In the genomic region with DNA sequence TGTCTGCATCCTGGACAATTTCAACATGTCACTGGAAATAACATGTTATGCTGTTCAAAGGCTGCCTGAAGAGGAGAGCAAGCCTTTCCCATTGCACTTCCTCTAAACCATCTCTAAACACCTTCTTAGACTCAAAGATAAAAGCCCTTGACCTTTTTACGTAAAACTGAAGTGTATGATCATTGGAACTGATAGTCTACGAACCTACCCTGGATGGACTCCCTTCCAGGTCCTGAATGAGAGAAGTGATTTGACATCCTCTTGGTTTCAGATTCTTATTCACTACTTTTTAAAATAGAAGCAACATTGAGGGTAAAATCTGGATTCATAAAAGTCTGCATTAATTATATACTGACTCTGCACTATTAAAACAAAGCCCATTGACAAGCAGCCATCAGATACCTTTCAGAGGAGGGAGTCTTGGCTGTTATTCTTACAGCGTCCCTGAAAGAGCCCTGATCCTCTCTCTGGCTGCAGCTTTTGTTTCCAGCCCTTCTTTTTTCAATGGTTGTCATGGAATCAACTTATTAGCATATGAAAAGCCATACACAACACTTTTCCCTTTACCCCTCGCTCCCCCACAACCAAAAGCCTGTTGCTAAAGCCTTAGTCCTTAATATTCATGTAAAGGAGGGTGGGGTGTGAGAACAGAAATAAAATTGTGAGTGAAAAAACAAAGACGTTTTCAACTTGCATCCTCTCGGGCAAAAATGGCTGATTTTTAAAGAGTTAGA, we compare ENCODE assay signal across 21 cellular contexts.
DNase-seq lines count a peak whose midpoint lies in the region; ATAC-seq and TF ChIP-seq lines count a peak whose summit lies in the region.
"Had no signal": no experiment of that assay in that cellular context is flagged by ENCODE, and none has a peak within 500 bp of the region (broad histone marks: within the 10 kb centered on the region; RNA-seq: fewer than 3 reads in every experiment).

No MANE protein-coding gene starts in this region.

- no peaks in the 10 kb centered on the region for H3K9me3 ChIP-seq in cardiac muscle cell (ENCODE audit: low read depth)
- H3K9me3 ChIP-seq in right atrium auricular region: no peaks in the 10 kb centered on the region
- H3K9me3 ChIP-seq in SK-N-MC (ENCODE audit: low read depth, low read length): no peaks in the 10 kb centered on the region
- H3K9me3 ChIP-seq: Caco-2, thoracic aorta had no signal

- H3K4me1 Mint-ChIP-seq in activated naive CD8-positive, alpha-beta T cell treated with anti-CD3 and anti-CD28 coated beads, Interleukin-2, amount 50 U/mL, for 24 hours: no peaks in the 10 kb centered on the region
- H3K4me1 Mint-ChIP-seq: activated CD4-positive, alpha-beta T cell treated with anti-CD3 and anti-CD28 coated beads, Interleukin-2, amount 10 ng/mL, durations not matched to agents 24 days and 14 days; T-helper 17 cell had no signal

- DNase-seq in cardiac muscle cell (ENCODE audit: low read depth in 1 of 2, low spot score in 1 of 2): peak in 1 of 2 donors; percentile 75
- no peak for DNase-seq in right atrium auricular region (ENCODE audit: low spot score)
- DNase-seq in SK-N-MC (ENCODE audit: low read depth, low spot score): peak; percentile 12
- DNase-seq in inferior parietal cortex (ENCODE audit: extremely low spot score): peak; percentile 39
- DNase-seq in GM03348 (ENCODE audit: low spot score): no peak
- no peak for DNase-seq in SKM-1 (lab: John Stamatoyannopoulos, UW; ENCODE audit: unreplicated experiment)
- DNase-seq in activated naive CD8-positive, alpha-beta T cell treated with anti-CD3 and anti-CD28 coated beads, Interleukin-2, amount 50 U/mL, for 24 hours: no peak
- DNase-seq: activated CD4-positive, alpha-beta T cell treated with anti-CD3 and anti-CD28 coated beads, Interleukin-2, amount 10 ng/mL, durations not matched to agents 24 days and 14 days; activated T-cell treated with anti-CD3 and anti-CD28 coated beads, Interleukin-2, amount 50 U/mL, for 4 hours; Caco-2; effector CD8-positive, alpha-beta T cell; kidney glomerular epithelial cell; naive B cell; NCI-H2171; small intestine; T-helper 17 cell had no signal

- peak overlapping the region; percentile 1 for H3K9ac ChIP-seq in SK-N-MC (ENCODE audit: insufficient read length)

- ATAC-seq in HG02798 (IDR thresholded peaks at IDR 0.05; ENCODE audit: poor library complexity, unreplicated experiment): no peak
- no peak for ATAC-seq in activated naive CD8-positive, alpha-beta T cell treated with anti-CD3 and anti-CD28 coated beads, Interleukin-2, amount 50 U/mL, for 24 hours
- ATAC-seq: activated T-cell treated with anti-CD3 and anti-CD28 coated beads, Interleukin-2, amount 50 U/mL, for 4 hours; K562; Panc1; T-helper 17 cell had no signal

- H3K36me3 ChIP-seq in cardiac muscle cell (no peaks in the 10 kb centered on the region), right atrium auricular region (no peaks in the 10 kb centered on the region), SK-N-MC (ENCODE audit: insufficient read depth, low read length) (no peaks in the 10 kb centered on the region)
- H3K36me3 ChIP-seq: thoracic aorta had no signal

- H3K27me3 ChIP-seq in cardiac muscle cell: peaks cover 3% of the 10 kb centered on the region
- H3K27me3 ChIP-seq in right atrium auricular region: no peaks in the 10 kb centered on the region
- H3K27me3 ChIP-seq: foreskin keratinocyte had no signal

- no peaks in the 10 kb centered on the region for H3K27me3 Mint-ChIP-seq in activated naive CD8-positive, alpha-beta T cell treated with anti-CD3 and anti-CD28 coated beads, Interleukin-2, amount 50 U/mL, for 24 hours
- H3K27me3 Mint-ChIP-seq: activated CD4-positive, alpha-beta T cell treated with anti-CD3 and anti-CD28 coated beads, Interleukin-2, amount 10 ng/mL, durations not matched to agents 24 days and 14 days had no signal

- H3K4me3 ChIP-seq in cardiac muscle cell (peak overlapping the region; percentile 0), right atrium auricular region (no peak overlapping the region), SK-N-MC (peak overlapping the region; percentile 66)
- H3K4me3 ChIP-seq: K562, thoracic aorta had no signal

- no peak overlapping the region for H3K4me3 Mint-ChIP-seq in activated naive CD8-positive, alpha-beta T cell treated with anti-CD3 and anti-CD28 coated beads, Interleukin-2, amount 50 U/mL, for 24 hours
- H3K4me3 Mint-ChIP-seq: activated CD4-positive, alpha-beta T cell treated with anti-CD3 and anti-CD28 coated beads, Interleukin-2, amount 10 ng/mL, durations not matched to agents 24 days and 14 days; activated T-cell treated with anti-CD3 and anti-CD28 coated beads, Interleukin-2, amount 50 U/mL, for 4 hours; naive B cell; T-helper 17 cell had no signal

- H3K9me3 Mint-ChIP-seq in activated naive CD8-positive, alpha-beta T cell treated with anti-CD3 and anti-CD28 coated beads, Interleukin-2, amount 50 U/mL, for 24 hours: no peaks in the 10 kb centered on the region
- H3K9me3 Mint-ChIP-seq: activated CD4-positive, alpha-beta T cell treated with anti-CD3 and anti-CD28 coated beads, Interleukin-2, amount 10 ng/mL, durations not matched to agents 24 days and 14 days; activated T-cell treated with anti-CD3 and anti-CD28 coated beads, Interleukin-2, amount 50 U/mL, for 4 hours had no signal

- H3K27ac ChIP-seq in cardiac muscle cell: peak overlapping the region; percentile 70
- no peak overlapping the region for H3K27ac ChIP-seq in right atrium auricular region
- no peak overlapping the region for H3K27ac ChIP-seq in SK-N-MC
- H3K27ac ChIP-seq: foreskin keratinocyte, thoracic aorta had no signal

- H3K4me1 ChIP-seq in cardiac muscle cell (ENCODE audit: low read depth) (peaks cover 26% of the 10 kb centered on the region), right atrium auricular region (no peaks in the 10 kb centered on the region)
- H3K4me1 ChIP-seq: Caco-2, foreskin keratinocyte had no signal

- no peaks in the 10 kb centered on the region for H3K36me3 Mint-ChIP-seq in activated naive CD8-positive, alpha-beta T cell treated with anti-CD3 and anti-CD28 coated beads, Interleukin-2, amount 50 U/mL, for 24 hours (ENCODE audit: low read depth)
- H3K36me3 Mint-ChIP-seq: naive B cell had no signal

- H3K27ac Mint-ChIP-seq in activated naive CD8-positive, alpha-beta T cell treated with anti-CD3 and anti-CD28 coated beads, Interleukin-2, amount 50 U/mL, for 24 hours: no peak overlapping the region
- H3K27ac Mint-ChIP-seq: activated CD4-positive, alpha-beta T cell treated with anti-CD3 and anti-CD28 coated beads, Interleukin-2, amount 10 ng/mL, durations not matched to agents 24 days and 14 days; naive B cell; T-helper 17 cell had no signal

- TF ChIP-seq CTCF in cardiac muscle cell (IDR thresholded peaks at IDR 0.05; ENCODE audit: low read depth, low read length) (no peak), right atrium auricular region (IDR thresholded peaks at IDR 0.05) (no peak)

Comparison
In these comparisons a context has a peak if more than half of its experiments do, and no peak if none do; other contexts are left out.
1. H3K4me3 ChIP-seq: peak in cardiac muscle cell (single experiment) and SK-N-MC (single experiment); none in right atrium auricular region (0 of 2).
2. DNase-seq: peak in SK-N-MC (single experiment) and inferior parietal cortex (single experiment); none in right atrium auricular region (single experiment), GM03348 (single experiment), SKM-1 (single experiment) and activated naive CD8-positive, alpha-beta T cell treated with anti-CD3 and anti-CD28 coated beads, Interleukin-2, amount 50 U/mL, for 24 hours (single experiment).